In the genomic region with DNA sequence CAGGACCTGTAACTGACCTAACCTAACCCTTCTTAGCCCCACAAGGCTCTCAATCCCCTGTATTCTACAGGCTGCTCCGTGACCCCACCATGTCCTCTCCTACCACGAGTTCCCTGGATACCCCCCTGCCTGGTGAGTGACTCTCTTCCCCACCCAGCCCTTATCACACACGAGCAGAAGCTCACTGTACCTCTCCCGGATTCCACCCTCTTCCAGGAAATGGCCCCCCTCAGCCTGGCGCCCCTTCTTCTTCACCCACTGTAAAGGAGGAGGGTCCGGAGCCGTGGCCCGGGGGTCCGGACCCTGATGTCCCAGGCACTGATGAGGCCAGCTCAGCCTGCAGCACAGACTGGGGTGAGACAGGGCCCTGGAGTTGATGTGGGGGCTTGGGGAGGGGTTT, we compare ENCODE assay signal across 3 cellular contexts.
TF ChIP-seq lines count a peak whose summit lies in the region.

No MANE protein-coding gene starts in this region.

TF ChIP-seq in IMR-90, 13 proteins besides CTCF, POLR2A, EP300 and RAD21:
- TF ChIP-seq, protein P1, sequence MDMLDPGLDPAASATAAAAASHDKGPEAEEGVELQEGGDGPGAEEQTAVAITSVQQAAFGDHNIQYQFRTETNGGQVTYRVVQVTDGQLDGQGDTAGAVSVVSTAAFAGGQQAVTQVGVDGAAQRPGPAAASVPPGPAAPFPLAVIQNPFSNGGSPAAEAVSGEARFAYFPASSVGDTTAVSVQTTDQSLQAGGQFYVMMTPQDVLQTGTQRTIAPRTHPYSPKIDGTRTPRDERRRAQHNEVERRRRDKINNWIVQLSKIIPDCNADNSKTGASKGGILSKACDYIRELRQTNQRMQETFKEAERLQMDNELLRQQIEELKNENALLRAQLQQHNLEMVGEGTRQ (IDR thresholded peaks at IDR 0.05; ENCODE audit: low read depth, low read length) = no peak
- TF ChIP-seq SMC3 (IDR thresholded peaks at IDR 0.05; ENCODE audit: low read depth, low read length) (no peak), MXI1 (IDR thresholded peaks at IDR 0.05; ENCODE audit: borderline replicate concordance, low read depth, low read length) (no peak), FOS (IDR thresholded peaks at IDR 0.05; ENCODE audit: low read depth, low read length) (no peak), MAFK (IDR thresholded peaks at IDR 0.05; ENCODE audit: low read depth, low read length) (no peak), NFE2L2 (IDR thresholded peaks at IDR 0.05; ENCODE audit: low read depth, low read length) (no peak), RCOR1 (IDR thresholded peaks at IDR 0.05; ENCODE audit: insufficient replicate concordance, low read length) (no peak), CHD1 (IDR thresholded peaks at IDR 0.05; ENCODE audit: low read depth, low read length) (no peak), BHLHE40 (IDR thresholded peaks at IDR 0.05; ENCODE audit: low read depth, low read length) (no peak), CEBPB (IDR thresholded peaks at IDR 0.05; ENCODE audit: low read depth, low read length) (no peak), RFX5 (IDR thresholded peaks at IDR 0.05; ENCODE audit: low read depth, low read length) (no peak), MAZ (IDR thresholded peaks at IDR 0.05; ENCODE audit: borderline replicate concordance, low read depth, low read length) (no peak)
- TF ChIP-seq, protein P2, sequence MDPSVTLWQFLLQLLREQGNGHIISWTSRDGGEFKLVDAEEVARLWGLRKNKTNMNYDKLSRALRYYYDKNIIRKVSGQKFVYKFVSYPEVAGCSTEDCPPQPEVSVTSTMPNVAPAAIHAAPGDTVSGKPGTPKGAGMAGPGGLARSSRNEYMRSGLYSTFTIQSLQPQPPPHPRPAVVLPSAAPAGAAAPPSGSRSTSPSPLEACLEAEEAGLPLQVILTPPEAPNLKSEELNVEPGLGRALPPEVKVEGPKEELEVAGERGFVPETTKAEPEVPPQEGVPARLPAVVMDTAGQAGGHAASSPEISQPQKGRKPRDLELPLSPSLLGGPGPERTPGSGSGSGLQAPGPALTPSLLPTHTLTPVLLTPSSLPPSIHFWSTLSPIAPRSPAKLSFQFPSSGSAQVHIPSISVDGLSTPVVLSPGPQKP (IDR thresholded peaks at IDR 0.05; ENCODE audit: borderline replicate concordance, low read depth, low read length) = no peak

TF ChIP-seq in K562, 482 proteins besides CTCF, POLR2A, EP300 and RAD21 (continues in another document):
- TF ChIP-seq, protein P3, sequence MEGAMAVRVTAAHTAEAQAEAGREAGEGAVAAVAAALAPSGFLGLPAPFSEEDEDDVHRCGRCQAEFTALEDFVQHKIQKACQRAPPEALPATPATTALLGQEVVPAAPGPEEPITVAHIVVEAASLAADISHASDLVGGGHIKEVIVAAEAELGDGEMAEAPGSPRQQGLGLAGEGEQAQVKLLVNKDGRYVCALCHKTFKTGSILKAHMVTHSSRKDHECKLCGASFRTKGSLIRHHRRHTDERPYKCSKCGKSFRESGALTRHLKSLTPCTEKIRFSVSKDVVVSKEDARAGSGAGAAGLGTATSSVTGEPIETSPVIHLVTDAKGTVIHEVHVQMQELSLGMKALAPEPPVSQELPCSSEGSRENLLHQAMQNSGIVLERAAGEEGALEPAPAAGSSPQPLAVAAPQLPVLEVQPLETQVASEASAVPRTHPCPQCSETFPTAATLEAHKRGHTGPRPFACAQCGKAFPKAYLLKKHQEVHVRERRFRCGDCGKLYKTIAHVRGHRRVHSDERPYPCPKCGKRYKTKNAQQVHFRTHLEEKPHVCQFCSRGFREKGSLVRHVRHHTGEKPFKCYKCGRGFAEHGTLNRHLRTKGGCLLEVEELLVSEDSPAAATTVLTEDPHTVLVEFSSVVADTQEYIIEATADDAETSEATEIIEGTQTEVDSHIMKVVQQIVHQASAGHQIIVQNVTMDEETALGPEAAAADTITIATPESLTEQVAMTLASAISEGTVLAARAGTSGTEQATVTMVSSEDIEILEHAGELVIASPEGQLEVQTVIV (CRISPR knock-in tag; IDR thresholded peaks at IDR 0.05; ENCODE audit: borderline replicate concordance) = no peak
- TF ChIP-seq TCF3 (CRISPR knock-in tag; IDR thresholded peaks at IDR 0.05) (peak; percentile 84), ELF1 (tag; IDR thresholded peaks at IDR 0.05) (peak; percentile 30; the same call in 1 of the 2 replicates), NCOR1 (IDR thresholded peaks at IDR 0.05) (peak; percentile 64; the same call in 1 of the 2 replicates), MEIS2 (IDR thresholded peaks at IDR 0.05; ENCODE audit: partially characterized antibody) (peak; percentile 21), GATAD2A (IDR thresholded peaks at IDR 0.05) (peak; percentile 42; the same call in 1 of the 2 replicates), SMARCA4 (IDR thresholded peaks at IDR 0.05) (peak; percentile 57), CBFA2T2 (conservative IDR thresholded peaks at IDR 0.05) (peak; percentile 54), ZNF224 (CRISPR knock-in tag; IDR thresholded peaks at IDR 0.05) (no peak), ZNF717 (CRISPR knock-in tag; IDR thresholded peaks at IDR 0.05) (no peak)
- TF ChIP-seq, protein P4, sequence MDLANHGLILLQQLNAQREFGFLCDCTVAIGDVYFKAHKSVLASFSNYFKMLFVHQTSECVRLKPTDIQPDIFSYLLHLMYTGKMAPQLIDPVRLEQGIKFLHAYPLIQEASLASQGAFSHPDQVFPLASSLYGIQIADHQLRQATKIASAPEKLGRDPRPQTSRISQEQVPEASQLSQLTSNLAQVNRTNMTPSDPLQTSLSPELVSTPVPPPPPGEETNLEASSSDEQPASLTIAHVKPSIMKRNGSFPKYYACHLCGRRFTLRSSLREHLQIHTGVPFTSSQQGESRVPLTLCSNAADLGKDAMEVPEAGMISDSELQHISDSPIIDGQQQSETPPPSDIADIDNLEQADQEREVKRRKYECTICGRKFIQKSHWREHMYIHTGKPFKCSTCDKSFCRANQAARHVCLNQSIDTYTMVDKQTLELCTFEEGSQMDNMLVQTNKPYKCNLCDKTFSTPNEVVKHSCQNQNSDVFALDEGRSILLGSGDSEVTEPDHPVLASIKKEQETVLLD (IDR thresholded peaks at IDR 0.05) = 0 out of 2 replicates have a peak, but pooled peaks have one; percentile 38
- TF ChIP-seq, protein P5, sequence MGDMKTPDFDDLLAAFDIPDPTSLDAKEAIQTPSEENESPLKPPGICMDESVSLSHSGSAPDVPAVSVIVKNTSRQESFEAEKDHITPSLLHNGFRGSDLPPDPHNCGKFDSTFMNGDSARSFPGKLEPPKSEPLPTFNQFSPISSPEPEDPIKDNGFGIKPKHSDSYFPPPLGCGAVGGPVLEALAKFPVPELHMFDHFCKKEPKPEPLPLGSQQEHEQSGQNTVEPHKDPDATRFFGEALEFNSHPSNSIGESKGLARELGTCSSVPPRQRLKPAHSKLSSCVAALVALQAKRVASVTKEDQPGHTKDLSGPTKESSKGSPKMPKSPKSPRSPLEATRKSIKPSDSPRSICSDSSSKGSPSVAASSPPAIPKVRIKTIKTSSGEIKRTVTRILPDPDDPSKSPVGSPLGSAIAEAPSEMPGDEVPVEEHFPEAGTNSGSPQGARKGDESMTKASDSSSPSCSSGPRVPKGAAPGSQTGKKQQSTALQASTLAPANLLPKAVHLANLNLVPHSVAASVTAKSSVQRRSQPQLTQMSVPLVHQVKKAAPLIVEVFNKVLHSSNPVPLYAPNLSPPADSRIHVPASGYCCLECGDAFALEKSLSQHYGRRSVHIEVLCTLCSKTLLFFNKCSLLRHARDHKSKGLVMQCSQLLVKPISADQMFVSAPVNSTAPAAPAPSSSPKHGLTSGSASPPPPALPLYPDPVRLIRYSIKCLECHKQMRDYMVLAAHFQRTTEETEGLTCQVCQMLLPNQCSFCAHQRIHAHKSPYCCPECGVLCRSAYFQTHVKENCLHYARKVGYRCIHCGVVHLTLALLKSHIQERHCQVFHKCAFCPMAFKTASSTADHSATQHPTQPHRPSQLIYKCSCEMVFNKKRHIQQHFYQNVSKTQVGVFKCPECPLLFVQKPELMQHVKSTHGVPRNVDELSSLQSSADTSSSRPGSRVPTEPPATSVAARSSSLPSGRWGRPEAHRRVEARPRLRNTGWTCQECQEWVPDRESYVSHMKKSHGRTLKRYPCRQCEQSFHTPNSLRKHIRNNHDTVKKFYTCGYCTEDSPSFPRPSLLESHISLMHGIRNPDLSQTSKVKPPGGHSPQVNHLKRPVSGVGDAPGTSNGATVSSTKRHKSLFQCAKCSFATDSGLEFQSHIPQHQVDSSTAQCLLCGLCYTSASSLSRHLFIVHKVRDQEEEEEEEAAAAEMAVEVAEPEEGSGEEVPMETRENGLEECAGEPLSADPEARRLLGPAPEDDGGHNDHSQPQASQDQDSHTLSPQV (IDR thresholded peaks at IDR 0.05) = peak; percentile 54; the same call in 1 of the 2 replicates
- TF ChIP-seq, protein P6, sequence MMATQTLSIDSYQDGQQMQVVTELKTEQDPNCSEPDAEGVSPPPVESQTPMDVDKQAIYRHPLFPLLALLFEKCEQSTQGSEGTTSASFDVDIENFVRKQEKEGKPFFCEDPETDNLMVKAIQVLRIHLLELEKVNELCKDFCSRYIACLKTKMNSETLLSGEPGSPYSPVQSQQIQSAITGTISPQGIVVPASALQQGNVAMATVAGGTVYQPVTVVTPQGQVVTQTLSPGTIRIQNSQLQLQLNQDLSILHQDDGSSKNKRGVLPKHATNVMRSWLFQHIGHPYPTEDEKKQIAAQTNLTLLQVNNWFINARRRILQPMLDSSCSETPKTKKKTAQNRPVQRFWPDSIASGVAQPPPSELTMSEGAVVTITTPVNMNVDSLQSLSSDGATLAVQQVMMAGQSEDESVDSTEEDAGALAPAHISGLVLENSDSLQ (IDR thresholded peaks at IDR 0.05) = peak; percentile 11; the same call in 1 of the 2 replicates

TF ChIP-seq in neural cell, 6 proteins besides CTCF, POLR2A, EP300 and RAD21:
- TF ChIP-seq, protein P7, sequence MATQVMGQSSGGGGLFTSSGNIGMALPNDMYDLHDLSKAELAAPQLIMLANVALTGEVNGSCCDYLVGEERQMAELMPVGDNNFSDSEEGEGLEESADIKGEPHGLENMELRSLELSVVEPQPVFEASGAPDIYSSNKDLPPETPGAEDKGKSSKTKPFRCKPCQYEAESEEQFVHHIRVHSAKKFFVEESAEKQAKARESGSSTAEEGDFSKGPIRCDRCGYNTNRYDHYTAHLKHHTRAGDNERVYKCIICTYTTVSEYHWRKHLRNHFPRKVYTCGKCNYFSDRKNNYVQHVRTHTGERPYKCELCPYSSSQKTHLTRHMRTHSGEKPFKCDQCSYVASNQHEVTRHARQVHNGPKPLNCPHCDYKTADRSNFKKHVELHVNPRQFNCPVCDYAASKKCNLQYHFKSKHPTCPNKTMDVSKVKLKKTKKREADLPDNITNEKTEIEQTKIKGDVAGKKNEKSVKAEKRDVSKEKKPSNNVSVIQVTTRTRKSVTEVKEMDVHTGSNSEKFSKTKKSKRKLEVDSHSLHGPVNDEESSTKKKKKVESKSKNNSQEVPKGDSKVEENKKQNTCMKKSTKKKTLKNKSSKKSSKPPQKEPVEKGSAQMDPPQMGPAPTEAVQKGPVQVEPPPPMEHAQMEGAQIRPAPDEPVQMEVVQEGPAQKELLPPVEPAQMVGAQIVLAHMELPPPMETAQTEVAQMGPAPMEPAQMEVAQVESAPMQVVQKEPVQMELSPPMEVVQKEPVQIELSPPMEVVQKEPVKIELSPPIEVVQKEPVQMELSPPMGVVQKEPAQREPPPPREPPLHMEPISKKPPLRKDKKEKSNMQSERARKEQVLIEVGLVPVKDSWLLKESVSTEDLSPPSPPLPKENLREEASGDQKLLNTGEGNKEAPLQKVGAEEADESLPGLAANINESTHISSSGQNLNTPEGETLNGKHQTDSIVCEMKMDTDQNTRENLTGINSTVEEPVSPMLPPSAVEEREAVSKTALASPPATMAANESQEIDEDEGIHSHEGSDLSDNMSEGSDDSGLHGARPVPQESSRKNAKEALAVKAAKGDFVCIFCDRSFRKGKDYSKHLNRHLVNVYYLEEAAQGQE (IDR thresholded peaks at IDR 0.05; ENCODE audit: borderline replicate concordance) = no peak
- no peak for TF ChIP-seq EZH2 (IDR thresholded peaks at IDR 0.05; ENCODE audit: borderline replicate concordance, insufficient read depth, low read length, poor library complexity, severe bottlenecking)
- no peak for TF ChIP-seq POLR2AphosphoS5 (IDR thresholded peaks at IDR 0.05)
- no peak for TF ChIP-seq TAF1 (IDR thresholded peaks at IDR 0.05; ENCODE audit: low read depth)
- no peak for TF ChIP-seq SMC3 (conservative IDR thresholded peaks at IDR 0.05; ENCODE audit: poor library complexity)
- TF ChIP-seq MXI1 (conservative IDR thresholded peaks at IDR 0.05; ENCODE audit: poor library complexity, severe bottlenecking) = no peak
